Comparison of ENCODE assay signal across 15 cellular contexts in the genomic region with DNA sequence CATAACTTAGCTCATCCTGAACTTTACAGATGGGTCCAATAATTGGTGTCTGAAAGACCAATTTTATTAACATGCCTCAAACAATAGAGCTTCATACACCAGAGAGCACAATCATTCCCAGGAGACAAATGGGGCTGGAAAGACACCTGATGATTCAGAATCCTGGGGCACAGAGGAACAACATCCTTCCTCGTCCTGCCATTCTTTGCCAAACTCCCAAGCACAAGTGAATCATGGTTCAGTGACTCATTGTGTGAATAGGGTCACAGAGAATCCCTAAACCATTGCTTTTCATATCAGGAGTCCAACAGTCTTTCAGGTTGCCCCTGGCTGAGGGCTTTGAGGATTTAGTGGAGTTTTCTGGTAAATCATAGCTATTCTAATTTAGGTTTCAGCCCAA.
A peak's percentile ranks its signal among the peaks of the same experiment; 100 is the strongest.
DNase-seq lines count a peak whose midpoint lies in the region; TF ChIP-seq lines count a peak whose summit lies in the region.
"Had no signal": no experiment of that assay in that cellular context is flagged by ENCODE, and none has a peak within 500 bp of the region (broad histone marks: within the 10 kb centered on the region; RNA-seq: fewer than 3 reads in every experiment).

No MANE protein-coding gene starts in this region.

- BruUV-seq in Calu3 (replicated peaks; lab: Mats Ljungman, UMichigan) = no TSS peak

- H3K36me3 ChIP-seq in suprapubic skin = no peaks in the 10 kb centered on the region

- WGBS in suprapubic skin = 22% methylated on average over 1 of the region's 1 CpG

- H3K27ac ChIP-seq in suprapubic skin = no peak overlapping the region
- H3K27ac ChIP-seq: C4-2B had no signal

- intact Hi-C loops in Calu3 (cut with micrococcal nuclease; ENCODE audit: unreplicated experiment) = no loop called here

- no peak for TF ChIP-seq POLR2A in suprapubic skin (IDR thresholded peaks at IDR 0.05)

- no peaks in the 10 kb centered on the region for H3K4me1 ChIP-seq in suprapubic skin

- no peaks in the 10 kb centered on the region for H3K36me3 Mint-ChIP-seq in Calu3 (ENCODE audit: insufficient read depth, unreplicated experiment)

- no peaks in the 10 kb centered on the region for H3K27me3 ChIP-seq in suprapubic skin

- H3K4me3 ChIP-seq in suprapubic skin = no peak overlapping the region

- DNase-seq in Calu3 (peak; percentile 2), MV-4-11 (lab: John Stamatoyannopoulos, UW) (peak; percentile 10), dermis blood vessel endothelial cell (peak; percentile 85), kidney tubule cell (ENCODE audit: low spot score) (peak; percentile 97), NCI-H2196 treated with DMSO at 0.1 percent for 48 hours (lab: John Stamatoyannopoulos, UW; ENCODE audit: unreplicated experiment) (no peak), GOT3 (lab: John Stamatoyannopoulos, UW) (no peak), suprapubic skin (ENCODE audit: low spot score in 2 of 2) (no peak), NCI-H146 treated with DMSO at 0.1 percent for 48 hours (lab: John Stamatoyannopoulos, UW; ENCODE audit: unreplicated experiment) (no peak)
- DNase-seq: activated CD4-positive, alpha-beta T cell treated with anti-CD3 and anti-CD28 coated beads for 36 hours; activated T-cell treated with anti-CD3 and anti-CD28 coated beads, Interleukin-2, amount 50 U/mL, for 48 hours; endodermal cell; NCI-H2171; retina had no signal

- H3K9me3 Mint-ChIP-seq in Calu3 (ENCODE audit: low read depth, unreplicated experiment) = no peaks in the 10 kb centered on the region
- H3K9me3 Mint-ChIP-seq: stimulated activated naive CD8-positive, alpha-beta T cell treated with anti-CD3 and anti-CD28 coated beads, Interleukin-15, Interleukin-2, amounts not matched to agents 100 ng/mL and 50 ng/mL, for 24 hours had no signal

- no peaks in the 10 kb centered on the region for H3K9me3 ChIP-seq in suprapubic skin

- H3K4me1 Mint-ChIP-seq in Calu3 (ENCODE audit: low read depth, unreplicated experiment) = peaks cover 8% of the 10 kb centered on the region
- H3K4me1 Mint-ChIP-seq: activated CD4-positive, alpha-beta T cell treated with anti-CD3 and anti-CD28 coated beads for 36 hours had no signal

- CTCF ChIA-PET in Calu3 (lab: Charles Lee) = interaction anchor here (1.7 kb wide), 1 partner anchor 8 kb away, joined by 5 read pairs; no protein-coding TSS in a partner anchor

- TF ChIP-seq CTCF in Calu3 (IDR thresholded peaks at IDR 0.05; ENCODE audit: unreplicated experiment) (no peak), suprapubic skin (IDR thresholded peaks at IDR 0.05) (no peak)

- TF ChIP-seq EP300 in suprapubic skin (IDR thresholded peaks at IDR 0.05) = no peak

- no peak overlapping the region for H3K27ac Mint-ChIP-seq in Calu3 (ENCODE audit: unreplicated experiment)
- H3K27ac Mint-ChIP-seq: activated CD4-positive, alpha-beta T cell treated with anti-CD3 and anti-CD28 coated beads for 36 hours; endodermal cell; stimulated activated naive CD8-positive, alpha-beta T cell treated with anti-CD3 and anti-CD28 coated beads, Interleukin-15, Interleukin-2, amounts not matched to agents 100 ng/mL and 50 ng/mL, for 24 hours had no signal

- H3K4me3 Mint-ChIP-seq in Calu3 (ENCODE audit: low read depth, unreplicated experiment) = no peak overlapping the region
- H3K4me3 Mint-ChIP-seq: activated CD4-positive, alpha-beta T cell treated with anti-CD3 and anti-CD28 coated beads for 36 hours; endodermal cell; stimulated activated naive CD8-positive, alpha-beta T cell treated with anti-CD3 and anti-CD28 coated beads, Interleukin-15, Interleukin-2, amounts not matched to agents 100 ng/mL and 50 ng/mL, for 24 hours had no signal

- no peaks in the 10 kb centered on the region for H3K27me3 Mint-ChIP-seq in Calu3 (ENCODE audit: unreplicated experiment)
- H3K27me3 Mint-ChIP-seq: activated CD4-positive, alpha-beta T cell treated with anti-CD3 and anti-CD28 coated beads for 36 hours; stimulated activated naive CD8-positive, alpha-beta T cell treated with anti-CD3 and anti-CD28 coated beads, Interleukin-15, Interleukin-2, amounts not matched to agents 100 ng/mL and 50 ng/mL, for 24 hours had no signal

Comparison
In these comparisons a context has a peak if more than half of its experiments do, and no peak if none do; other contexts are left out.
1. DNase-seq: peak in Calu3 (single experiment), MV-4-11 (single experiment), dermis blood vessel endothelial cell (single experiment) and kidney tubule cell (single experiment); none in NCI-H2196 treated with DMSO at 0.1 percent for 48 hours (single experiment), GOT3 (single experiment), suprapubic skin (0 of 2) and NCI-H146 treated with DMSO at 0.1 percent for 48 hours (single experiment).